8 cellular contexts compared by ENCODE assay signal in the genomic region with DNA sequence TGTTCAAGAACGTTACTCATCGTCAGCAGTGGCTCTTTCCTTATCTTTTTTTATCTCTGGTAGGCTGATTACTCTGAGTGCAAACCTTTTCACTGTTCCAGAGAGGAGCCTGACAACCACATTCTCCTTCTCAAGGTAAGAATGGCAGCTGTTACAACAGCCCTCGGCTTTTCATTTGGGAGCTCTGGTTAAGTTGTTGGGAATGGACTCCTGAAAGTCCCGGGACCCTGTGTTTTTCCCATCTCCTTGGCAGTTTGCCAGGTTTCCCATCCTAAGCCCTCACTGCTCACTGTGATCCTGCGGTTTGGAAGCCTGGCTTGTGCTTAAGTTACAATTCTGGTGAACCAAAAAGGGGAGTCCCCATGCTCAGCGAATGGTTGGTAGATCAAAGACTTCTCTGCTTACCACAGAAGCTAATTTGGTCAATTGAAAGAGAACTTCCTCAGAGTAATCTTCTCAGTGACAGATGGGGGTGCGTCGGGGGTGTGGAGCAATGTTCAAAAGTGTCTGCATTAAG.
DNase-seq lines count a peak whose midpoint lies in the region; ATAC-seq and TF ChIP-seq lines count a peak whose summit lies in the region.

No MANE protein-coding gene starts in this region.

- no TSS peak for BruUV-seq in PC-9 (replicated peaks; lab: Mats Ljungman, UMichigan)

- H3K4me2 ChIP-seq in PC-9, result no peak overlapping the region
- H3K4me2 ChIP-seq in GM23248 (ENCODE audit: unreplicated experiment), result no peak overlapping the region

- no peak for TF ChIP-seq POLR2A in tibial nerve (IDR thresholded peaks at IDR 0.05)

- H3K9me3 ChIP-seq in CD4-positive, alpha-beta memory T cell (ENCODE audit: control insufficient read depth in 1 of 2, low read length in 2 of 2), result no peaks in the 10 kb centered on the region
- H3K9me3 ChIP-seq in PC-9 (ENCODE audit: insufficient read depth, low read depth) (no peaks in the 10 kb centered on the region), GM23248 (ENCODE audit: low read depth) (no peaks in the 10 kb centered on the region), tibial nerve (no peaks in the 10 kb centered on the region)

- no peaks in the 10 kb centered on the region for H3K4me1 ChIP-seq in CD4-positive, alpha-beta memory T cell (ENCODE audit: insufficient read depth, low read length)
- H3K4me1 ChIP-seq in PC-9 (replicated peaks; ENCODE audit: insufficient read depth), result peaks cover 12% of the 10 kb centered on the region
- H3K4me1 ChIP-seq in GM23248 (ENCODE audit: insufficient read depth), result no peaks in the 10 kb centered on the region
- no peaks in the 10 kb centered on the region for H3K4me1 ChIP-seq in tibial nerve

- DNase-seq in CD4-positive, alpha-beta memory T cell, result peak; percentile 43 to 61 (median 54)
- peak; percentile 20 to 32 for DNase-seq in activated CD4-positive, alpha-beta T cell treated with anti-CD3 and anti-CD28 coated beads, Interleukin-2, amount 50 U/mL, for 48 hours
- DNase-seq in stimulated activated CD4-positive, alpha-beta T cell treated with anti-CD3 and anti-CD28 coated beads, Interleukin-2, amount 100 ng/mL, for 24 hours, result peak; percentile 20 to 23
- DNase-seq in PC-9, result no peak
- no peak for DNase-seq in GM23248
- DNase-seq in tibial nerve (ENCODE audit: low spot score in 2 of 2), result no peak

- H3K27ac ChIP-seq in CD4-positive, alpha-beta memory T cell (ENCODE audit: low read depth, low read length), result no peak overlapping the region
- H3K27ac ChIP-seq in PC-9 (no peak overlapping the region), GM23248 (no peak overlapping the region), tibial nerve (no peak overlapping the region)

- no peak for TF ChIP-seq EP300 in tibial nerve (IDR thresholded peaks at IDR 0.05)

- in situ Hi-C loops in GM23248 (cut with MboI), result no loop called here

- POLR2A ChIA-PET in CD4-positive, alpha-beta memory T cell (lab: Charles Lee; ENCODE audit: partially characterized antibody), result no interaction called here
- POLR2A ChIA-PET in PC-9 (lab: Charles Lee; ENCODE audit: unreplicated experiment), result no interaction called here

- intact Hi-C loops in CD4-positive, alpha-beta memory T cell (cut with micrococcal nuclease), result no loop called here
- intact Hi-C loops in PC-9 (cut with micrococcal nuclease; ENCODE audit: unreplicated experiment), result loop anchor here (10.0 kb wide), 1 partner anchor 404 kb away; no protein-coding TSS in a partner anchor

- H2AFZ ChIP-seq in PC-9 (no peak overlapping the region), GM23248 (no peak overlapping the region)

- no peaks in the 10 kb centered on the region for H3F3A ChIP-seq in PC-9 (ENCODE audit: insufficient read depth, low read depth)
- no peaks in the 10 kb centered on the region for H3F3A ChIP-seq in GM23248 (ENCODE audit: insufficient read depth)

- H3K36me3 ChIP-seq in CD4-positive, alpha-beta memory T cell (ENCODE audit: insufficient read depth, low read length), result no peaks in the 10 kb centered on the region
- H3K36me3 ChIP-seq in PC-9 (ENCODE audit: low read depth) (no peaks in the 10 kb centered on the region), GM23248 (ENCODE audit: low read depth) (no peaks in the 10 kb centered on the region), tibial nerve (no peaks in the 10 kb centered on the region)

- no peak overlapping the region for H3K27ac Mint-ChIP-seq in CD4-positive, alpha-beta memory T cell

- H3K36me3 Mint-ChIP-seq in CD4-positive, alpha-beta memory T cell, result no peaks in the 10 kb centered on the region

- peaks cover 2 to 7% of the 10 kb centered on the region in 2 donors for H3K27me3 Mint-ChIP-seq in CD4-positive, alpha-beta memory T cell

- peaks cover 9 to 18% (median 11%) of the 10 kb centered on the region in 4 donors for H3K4me1 Mint-ChIP-seq in CD4-positive, alpha-beta memory T cell

- H4K20me1 ChIP-seq in PC-9 (ENCODE audit: insufficient read depth) (no peaks in the 10 kb centered on the region), GM23248 (ENCODE audit: insufficient read depth) (no peaks in the 10 kb centered on the region)

- TF ChIP-seq CTCF in PC-9 (conservative IDR thresholded peaks at IDR 0.05), result no peak
- no peak for TF ChIP-seq CTCF in tibial nerve (IDR thresholded peaks at IDR 0.05)

- H3K9me2 ChIP-seq in PC-9 (ENCODE audit: insufficient read depth) (no peaks in the 10 kb centered on the region), GM23248 (ENCODE audit: insufficient read depth) (no peaks in the 10 kb centered on the region)

- H3K79me2 ChIP-seq in PC-9 (ENCODE audit: low read depth), result no peaks in the 10 kb centered on the region; the same call in 1 of the 2 replicates
- H3K79me2 ChIP-seq in GM23248 (ENCODE audit: insufficient read depth), result no peaks in the 10 kb centered on the region

- WGBS in GM23248 (ENCODE audit: low coverage in 1 of 2, low lambda C conversion rate in 2 of 2, missing lambda C conversion rate in 2 of 2), 2 experiments, result 71 to 76% methylated on average over 8 of the region's 8 CpGs
- 46% methylated on average over 8 of the region's 8 CpGs for WGBS in tibial nerve, 2 donors

- ATAC-seq in GM19438 (IDR thresholded peaks at IDR 0.05; ENCODE audit: low read depth, unreplicated experiment) (peak; percentile 97), HG03439 (IDR thresholded peaks at IDR 0.05; ENCODE audit: unreplicated experiment) (peak; percentile 97)

- no peak overlapping the region for H3K4me3 ChIP-seq in CD4-positive, alpha-beta memory T cell (ENCODE audit: low read length in 2 of 2)
- H3K4me3 ChIP-seq in PC-9, result no peak overlapping the region
- no peak overlapping the region for H3K4me3 ChIP-seq in GM23248
- H3K4me3 ChIP-seq in tibial nerve, result no peak overlapping the region

- H3K27me3 ChIP-seq in CD4-positive, alpha-beta memory T cell (ENCODE audit: insufficient read depth, low read length), result no peaks in the 10 kb centered on the region
- no peaks in the 10 kb centered on the region for H3K27me3 ChIP-seq in PC-9 (ENCODE audit: insufficient read depth, low read depth)
- H3K27me3 ChIP-seq in GM23248 (replicated peaks; ENCODE audit: insufficient read depth), result 0 out of 2 replicates have a peak, but pooled peaks cover 3% of the 10 kb centered on the region
- H3K27me3 ChIP-seq in tibial nerve, result no peaks in the 10 kb centered on the region

- H3K9me3 Mint-ChIP-seq in CD4-positive, alpha-beta memory T cell, result peaks cover 0 to 2% (median 0%) of the 10 kb centered on the region in 8 donors

- CTCF ChIA-PET in CD4-positive, alpha-beta memory T cell (lab: Charles Lee; ENCODE audit: partially characterized antibody), result no interaction called here
- CTCF ChIA-PET in PC-9 (lab: Charles Lee), result no interaction called here

- H3K9ac ChIP-seq in GM23248, result no peak overlapping the region

- peak overlapping the region in 3 of 8 donors; percentile 2 to 36 (median 13) for H3K4me3 Mint-ChIP-seq in CD4-positive, alpha-beta memory T cell

Comparison
In these comparisons a context has a peak if more than half of its experiments do, and no peak if none do; other contexts are left out.
1. DNase-seq: peak in CD4-positive, alpha-beta memory T cell (5 of 5), activated CD4-positive, alpha-beta T cell treated with anti-CD3 and anti-CD28 coated beads, Interleukin-2, amount 50 U/mL, for 48 hours (2 of 2) and stimulated activated CD4-positive, alpha-beta T cell treated with anti-CD3 and anti-CD28 coated beads, Interleukin-2, amount 100 ng/mL, for 24 hours (2 of 2); none in PC-9 (0 of 2), GM23248 (single experiment) and tibial nerve (0 of 2).